In the genomic region with DNA sequence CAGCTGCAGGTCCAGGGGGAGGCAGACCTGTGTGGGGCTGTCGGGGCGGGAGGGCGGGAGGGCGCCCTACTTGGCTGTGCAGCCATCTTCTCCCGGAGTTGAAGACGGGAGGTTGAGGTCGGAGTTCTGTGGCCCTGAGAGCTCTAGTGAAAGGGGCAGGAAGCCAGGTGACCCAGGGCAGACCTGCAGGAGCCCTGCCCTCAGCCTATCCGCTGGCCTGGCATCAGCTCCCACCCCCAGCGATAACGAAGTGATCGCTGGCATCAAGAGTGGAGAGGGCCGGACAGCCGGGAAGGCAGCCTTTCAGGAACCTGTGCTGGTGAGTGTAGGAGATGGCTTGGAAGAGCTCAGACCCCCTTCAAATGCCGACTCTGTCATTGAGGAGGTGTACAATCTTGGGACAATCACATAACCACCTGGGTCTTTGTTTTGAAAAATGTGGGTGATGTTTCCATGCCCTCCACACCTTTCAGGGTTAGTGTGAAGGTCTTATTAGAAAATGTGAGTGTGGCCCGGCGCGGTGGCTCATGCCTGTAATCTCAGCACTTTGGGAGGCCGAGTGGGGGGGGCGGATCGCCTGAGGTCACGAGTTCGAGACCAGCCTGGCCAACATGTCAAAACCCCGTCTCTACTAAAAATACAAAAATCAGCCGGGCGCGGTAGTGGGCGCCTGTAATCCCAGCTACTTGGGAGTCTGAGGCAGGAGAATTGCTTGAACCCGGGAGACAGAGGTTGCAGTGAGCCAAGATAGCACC, we compare ENCODE assay signal across 17 cellular contexts. TPM values are rescaled to one million over a fixed set of nuclear protein-coding genes. Genes with fewer than 3 reads are reported as not detected.
A peak's percentile ranks its signal among the peaks of the same experiment; 100 is the strongest.
DNase-seq lines count a peak whose midpoint lies in the region; ATAC-seq, FAIRE-seq and TF ChIP-seq lines count a peak whose summit lies in the region.
"Had no signal": no experiment of that assay in that cellular context is flagged by ENCODE, and none has a peak within 500 bp of the region (broad histone marks: within the 10 kb centered on the region; RNA-seq: fewer than 3 reads in every experiment).

No MANE protein-coding gene starts in this region.

- peaks cover 0 to 24% (median 3%) of the 10 kb centered on the region in 11 experiments; a peak in 6 of 22 replicates for H4K20me1 ChIP-seq in BLaER1 treated with 17β-estradiol and CSF1 and Interleukin-3, amounts not matched to agents 10 nM and 100 nM
- H4K20me1 ChIP-seq in HepG2 (ENCODE audit: insufficient read depth, low read length), result no peaks in the 10 kb centered on the region; the same call in 1 of the 2 replicates

- no peak overlapping the region for H3K27ac ChIP-seq in BLaER1 treated with 17β-estradiol and CSF1 and Interleukin-3, amounts not matched to agents 10 nM and 100 nM
- H3K27ac ChIP-seq in HUES48 (ENCODE audit: low read depth, low read length) (no peak overlapping the region), ectodermal cell (ENCODE audit: insufficient read depth, low read depth, low read length, poor library complexity, severe bottlenecking) (no peak overlapping the region), HepG2 (ENCODE audit: extremely low read length, insufficient read depth, low read length) (no peak overlapping the region), colonic mucosa (no peak overlapping the region), tibial nerve (no peak overlapping the region)
- H3K27ac ChIP-seq: heart left ventricle had no signal

- no peaks in the 10 kb centered on the region for H3K9me3 ChIP-seq in BLaER1 treated with 17β-estradiol and CSF1 and Interleukin-3, amounts not matched to agents 10 nM and 100 nM (replicated peaks in 1 of 11)
- H3K9me3 ChIP-seq in HUES48 (ENCODE audit: control insufficient read depth, insufficient read depth, low read length) (no peaks in the 10 kb centered on the region), ectodermal cell (ENCODE audit: control insufficient read depth, low read length) (no peaks in the 10 kb centered on the region), HepG2 (ENCODE audit: low read length) (no peaks in the 10 kb centered on the region), colonic mucosa (no peaks in the 10 kb centered on the region), tibial nerve (no peaks in the 10 kb centered on the region)
- H3K9me3 ChIP-seq: heart left ventricle had no signal

- no peak for ATAC-seq in HepG2
- no peak for ATAC-seq in activated CD4-positive, alpha-beta T cell treated with anti-CD3 and anti-CD28 coated beads for 36 hours
- ATAC-seq: heart left ventricle had no signal

- 80 to 82% methylated on average over 28 of the region's 28 CpGs for WGBS in ectodermal cell, 2 experiments
- WGBS in HepG2 (ENCODE audit: low lambda C conversion rate), result 66% methylated on average over 28 of the region's 28 CpGs
- WGBS in tibial nerve, 2 donors, result 74 to 76% methylated on average over 28 of the region's 28 CpGs

- DNase-seq in HepG2 (ENCODE audit: low spot score) (no peak), anterior cingulate cortex (lab: John Stamatoyannopoulos, UW) (no peak), colonic mucosa (no peak), tibial nerve (ENCODE audit: low spot score in 2 of 2) (no peak)
- no peak for DNase-seq in activated CD4-positive, alpha-beta T cell treated with anti-CD3 and anti-CD28 coated beads for 36 hours
- DNase-seq: activated CD4-positive, alpha-beta T cell treated with anti-CD3 and anti-CD28 coated beads, Interleukin-2, amount 50 U/mL, for 1 hour; COR-L47; GDM1; substantia nigra had no signal

- FAIRE-seq in HepG2 (lab: Jason Lieb, UNC), result no peak
- FAIRE-seq: astrocyte, GM12878, RCC 7860 had no signal

- H3K4me1 Mint-ChIP-seq in activated CD4-positive, alpha-beta T cell treated with anti-CD3 and anti-CD28 coated beads for 36 hours, result no peaks in the 10 kb centered on the region

- no peak overlapping the region for H2AFZ ChIP-seq in HepG2 (ENCODE audit: low read length)

- H3K27ac Mint-ChIP-seq in activated CD4-positive, alpha-beta T cell treated with anti-CD3 and anti-CD28 coated beads for 36 hours, result no peak overlapping the region
- H3K27ac Mint-ChIP-seq: dendritic cell treated with granulocyte-macrophage colony-stimulating factor and Interleukin-4, amounts not matched to agents 40 ng/mL and 50 ng/mL, for 4 days had no signal

- H3K79me2 ChIP-seq in HepG2 (ENCODE audit: insufficient read depth, low read length), result no peaks in the 10 kb centered on the region

- BruUV-seq in HepG2 (replicated peaks; lab: Mats Ljungman, UMichigan), result no TSS peak

- peaks cover 42% of the 10 kb centered on the region for H3K27me3 Mint-ChIP-seq in activated CD4-positive, alpha-beta T cell treated with anti-CD3 and anti-CD28 coated beads for 36 hours

- TF ChIP-seq POLR2A in HepG2 (IDR thresholded peaks at IDR 0.05; ENCODE audit: insufficient read depth in 1 of 2, low read depth in 2 of 2, low read length in 2 of 2), result no peak
- TF ChIP-seq POLR2A in tibial nerve (IDR thresholded peaks at IDR 0.05), result no peak

- POLR2A ChIA-PET in HepG2 (lab: Yijun Ruan, JAX), result no interaction called here
- POLR2A ChIA-PET in activated CD4-positive, alpha-beta T cell treated with anti-CD3 and anti-CD28 coated beads for 36 hours (lab: Charles Lee), result no interaction called here

- peak overlapping the region in 10 of 11 experiments; percentile 92 to 99 (median 97); a peak in 18 of 22 replicates for H3K4me2 ChIP-seq in BLaER1 treated with 17β-estradiol and CSF1 and Interleukin-3, amounts not matched to agents 10 nM and 100 nM
- H3K4me2 ChIP-seq in HepG2 (ENCODE audit: low read depth, low read length), result no peak overlapping the region

- no peaks in the 10 kb centered on the region for H3K9me3 Mint-ChIP-seq in activated CD4-positive, alpha-beta T cell treated with anti-CD3 and anti-CD28 coated beads for 36 hours (ENCODE audit: low read depth)
- H3K9me3 Mint-ChIP-seq: dendritic cell treated with granulocyte-macrophage colony-stimulating factor and Interleukin-4, amounts not matched to agents 40 ng/mL and 50 ng/mL, for 4 days had no signal

- TF ChIP-seq EP300 in HepG2 (IDR thresholded peaks at IDR 0.05; ENCODE audit: low read depth in 2 of 2, low read length in 2 of 2) (no peak), HepG2 (CRISPR knock-in tag; IDR thresholded peaks at IDR 0.05; ENCODE audit: borderline replicate concordance) (no peak), tibial nerve (IDR thresholded peaks at IDR 0.05) (no peak)

- in situ Hi-C loops in HepG2 (cut with HindIII; ENCODE audit: extremely low pct_ligation_motif_present, low pct_unique_long_range_greater_than_20kb), result no loop called here

- CTCF ChIA-PET in HepG2 (lab: Yijun Ruan, JAX; ENCODE audit: low intra/inter-chr PET ratio, low total read pairs), result no interaction called here
- CTCF ChIA-PET in activated CD4-positive, alpha-beta T cell treated with anti-CD3 and anti-CD28 coated beads for 36 hours (lab: Charles Lee), result interaction anchor here (0.9 kb wide), 1 partner anchor 36 kb away, joined by 4 read pairs; no protein-coding TSS in a partner anchor

- peaks cover 23 to 64% (median 56%) of the 10 kb centered on the region in 10 experiments for H3K4me1 ChIP-seq in BLaER1 treated with 17β-estradiol and CSF1 and Interleukin-3, amounts not matched to agents 10 nM and 100 nM
- 0 out of 2 replicates have a peak, but pooled peaks cover 4% of the 10 kb centered on the region for H3K4me1 ChIP-seq in HUES48 (ENCODE audit: control insufficient read depth, insufficient read depth, low read length)
- H3K4me1 ChIP-seq in ectodermal cell (ENCODE audit: control insufficient read depth, insufficient read depth, low read length), result peaks cover 19% of the 10 kb centered on the region
- H3K4me1 ChIP-seq in HepG2 (ENCODE audit: insufficient read depth, low read length), result 0 out of 2 replicates have a peak, but pooled peaks cover 8% of the 10 kb centered on the region
- peaks cover 5% of the 10 kb centered on the region for H3K4me1 ChIP-seq in colonic mucosa
- peaks cover 0 to 14% (median 0%) of the 10 kb centered on the region in 4 donors for H3K4me1 ChIP-seq in tibial nerve

- TF ChIP-seq CTCF in HepG2 (CRISPR knock-in tag; IDR thresholded peaks at IDR 0.05), result no peak
- TF ChIP-seq CTCF in colonic mucosa (IDR thresholded peaks at IDR 0.05), result no peak
- TF ChIP-seq CTCF in tibial nerve (IDR thresholded peaks at IDR 0.05), result no peak

- no peaks in the 10 kb centered on the region for H3K36me3 Mint-ChIP-seq in activated CD4-positive, alpha-beta T cell treated with anti-CD3 and anti-CD28 coated beads for 36 hours (ENCODE audit: low read depth)

- TF ChIP-seq RAD21 in HepG2 (CRISPR knock-in tag; IDR thresholded peaks at IDR 0.05), result no peak

- no peak overlapping the region for H3K9ac ChIP-seq in BLaER1 treated with 17β-estradiol and CSF1 and Interleukin-3, amounts not matched to agents 10 nM and 100 nM
- H3K9ac ChIP-seq in HUES48 (ENCODE audit: low read depth, low read length), result no peak overlapping the region
- H3K9ac ChIP-seq in HepG2 (ENCODE audit: insufficient read depth, low read depth, low read length), result no peak overlapping the region
- no peak overlapping the region for H3K9ac ChIP-seq in colonic mucosa (ENCODE audit: low read depth in 2 of 2, low read length in 2 of 2)

- H3K27me3 ChIP-seq in BLaER1 treated with 17β-estradiol and CSF1 and Interleukin-3, amounts not matched to agents 10 nM and 100 nM, result peaks cover 37 to 60% (median 49%) of the 10 kb centered on the region in 11 experiments
- peaks cover 29% of the 10 kb centered on the region for H3K27me3 ChIP-seq in HUES48 (ENCODE audit: control insufficient read depth, insufficient read depth, low read length)
- peaks cover 40% of the 10 kb centered on the region for H3K27me3 ChIP-seq in ectodermal cell (ENCODE audit: control insufficient read depth, insufficient read depth, low read length, poor library complexity, severe bottlenecking)
- H3K27me3 ChIP-seq in HepG2 (ENCODE audit: control insufficient read depth in 1 of 2, insufficient read depth in 2 of 2, low read length in 2 of 2), result peaks cover 14 to 73% of the 10 kb centered on the region in 2 experiments
- peaks cover 30% of the 10 kb centered on the region for H3K27me3 ChIP-seq in colonic mucosa
- H3K27me3 ChIP-seq in tibial nerve, result peaks cover 0 to 40% of the 10 kb centered on the region in 2 donors

- H3K4me3 Mint-ChIP-seq in activated CD4-positive, alpha-beta T cell treated with anti-CD3 and anti-CD28 coated beads for 36 hours, result no peak overlapping the region
- H3K4me3 Mint-ChIP-seq: dendritic cell treated with granulocyte-macrophage colony-stimulating factor and Interleukin-4, amounts not matched to agents 40 ng/mL and 50 ng/mL, for 4 days had no signal

- peak overlapping the region in 2 of 10 experiments; percentile 62 to 71; a peak in 3 of 20 replicates for H3K4me3 ChIP-seq in BLaER1 treated with 17β-estradiol and CSF1 and Interleukin-3, amounts not matched to agents 10 nM and 100 nM
- H3K4me3 ChIP-seq in HUES48 (ENCODE audit: low read depth, low read length), result peak overlapping the region; percentile 74; the same call in 1 of the 2 replicates
- H3K4me3 ChIP-seq in ectodermal cell (ENCODE audit: insufficient read depth, low read depth, low read length), result peak overlapping the region; percentile 57
- H3K4me3 ChIP-seq in HepG2 (replicated peaks in 1 of 3; ENCODE audit: insufficient read depth in 1 of 3, low read depth in 2 of 3, low read length in 3 of 3), result no peak overlapping the region
- H3K4me3 ChIP-seq in colonic mucosa, result no peak overlapping the region
- peak overlapping the region in 1 of 4 donors; percentile 44 for H3K4me3 ChIP-seq in tibial nerve
- H3K4me3 ChIP-seq: GM12878 had no signal

- no peaks in the 10 kb centered on the region for H3K36me3 ChIP-seq in BLaER1 treated with 17β-estradiol and CSF1 and Interleukin-3, amounts not matched to agents 10 nM and 100 nM
- H3K36me3 ChIP-seq in HUES48 (ENCODE audit: control insufficient read depth, insufficient read depth, low read length) (no peaks in the 10 kb centered on the region), ectodermal cell (ENCODE audit: control insufficient read depth, insufficient read depth, low read length) (no peaks in the 10 kb centered on the region), HepG2 (replicated peaks in 1 of 2; ENCODE audit: control insufficient read depth in 1 of 2, insufficient read depth in 2 of 2, low read length in 2 of 2) (no peaks in the 10 kb centered on the region), colonic mucosa (no peaks in the 10 kb centered on the region), tibial nerve (no peaks in the 10 kb centered on the region)
- H3K36me3 ChIP-seq: heart left ventricle had no signal

- intact Hi-C loops in HepG2 (cut with micrococcal nuclease; ENCODE audit: unreplicated experiment) (no loop called here), colonic mucosa (cut with DNase I) (no loop called here)
- intact Hi-C loops in activated CD4-positive, alpha-beta T cell treated with anti-CD3 and anti-CD28 coated beads for 36 hours (cut with DNase I, micrococcal nuclease), result loop anchor here (5.0 kb wide), 1 partner anchor 41 kb away; no protein-coding TSS in a partner anchor

RNA-seq across cellular contexts. Expression of a gene that starts 1.3 kb away (rescaled TPM):
- 29.6 TPM for polyA plus RNA-seq in ectodermal cell (2013, experiment 1 of 4)
- polyA plus RNA-seq in ectodermal cell (2013, experiment 2 of 4), result 30.9 TPM
- polyA plus RNA-seq in ectodermal cell (2013, experiment 3 of 4), result 33.0 TPM
- 34.5 TPM for polyA plus RNA-seq in ectodermal cell (2013, experiment 4 of 4)
- total RNA-seq in HepG2 (2016; rRNA removed; fragmentation: Illumina TruSeq; extraction: Trizol), result 0.11 TPM in 1 of 2 replicates, not detected in the other
- not detected in 2 replicates for total RNA-seq in HepG2 (2016; cell fraction: cytosol; rRNA removed; fragmentation: Illumina TruSeq; extraction: Trizol; ENCODE audit: low read depth)
- total RNA-seq in HepG2 (2016; cell fraction: insoluble cytoplasmic fraction; rRNA removed; fragmentation: Illumina TruSeq; extraction: Trizol), result 0.09 TPM in 1 of 2 replicates, not detected in the other
- not detected in 2 replicates for total RNA-seq in HepG2 (2016; cell fraction: membrane; rRNA removed; fragmentation: Illumina TruSeq; extraction: Trizol)
- total RNA-seq in HepG2 (2016; cell fraction: nucleus; rRNA removed; fragmentation: Illumina TruSeq; extraction: Trizol), result not detected in 2 replicates
- 0.08 and 0.13 TPM in 2 replicates for polyA plus RNA-seq in HepG2 (2011; rRNA removed)
- 0.03 TPM in 2 replicates for polyA plus RNA-seq in HepG2 (2011; cell fraction: cytosol; rRNA removed)
- polyA plus RNA-seq in HepG2 (2011; cell fraction: nucleus; rRNA removed), result 0.45 and 0.88 TPM in 2 replicates
- not detected in 2 replicates for polyA plus RNA-seq in HepG2 (2012)
- polyA plus RNA-seq in HepG2 (2016; cell fraction: cytosol; fragmentation: Illumina TruSeq; extraction: Trizol; ENCODE audit: low read depth), result 0.16 TPM in 1 of 2 replicates, not detected in the other
- not detected in 2 replicates for polyA plus RNA-seq in HepG2 (2016; cell fraction: insoluble cytoplasmic fraction; fragmentation: Illumina TruSeq; extraction: Trizol; ENCODE audit: low read depth)
- polyA plus RNA-seq in HepG2 (2016; cell fraction: membrane; fragmentation: Illumina TruSeq; extraction: Trizol; ENCODE audit: low read depth), result not detected in 2 replicates
- polyA plus RNA-seq in HepG2 (2016; cell fraction: nucleus; fragmentation: Illumina TruSeq; extraction: Trizol; ENCODE audit: insufficient read depth, low read depth), result 0.41 and 0.48 TPM in 2 replicates
- polyA minus RNA-seq in HepG2 (2011; rRNA and poly(A)+ RNA removed; ENCODE audit: low replicate concordance), result 0.28 and 34.2 TPM in 2 replicates
- 0.79 TPM in 1 of 2 replicates, not detected in the other for polyA minus RNA-seq in HepG2 (2011; cell fraction: cytosol; rRNA and poly(A)+ RNA removed)
- 0.12 and 0.13 TPM in 2 replicates for polyA minus RNA-seq in HepG2 (2011; cell fraction: nucleus; rRNA and poly(A)+ RNA removed)
- total RNA-seq in activated CD4-positive, alpha-beta T cell treated with anti-CD3 and anti-CD28 coated beads for 36 hours, result 1 to 10 TPM; 1.2 to 1.9 TPM
- total RNA-seq in colonic mucosa, result 1 to 10 TPM; 1.6 to 2.6 TPM
- total RNA-seq in tibial nerve, result 10 to 100 TPM; 16.3 to 50.7 (median 23.3) TPM

Comparison
In these comparisons a context has a peak if more than half of its experiments do, and no peak if none do; other contexts are left out.
1. H3K4me3 ChIP-seq: peak in HUES48 (single experiment) and ectodermal cell (single experiment); none in HepG2 (0 of 3) and colonic mucosa (single experiment).
2. RNA of a gene that starts 1.3 kb away (total RNA-seq): 16.3 to 50.7 TPM in tibial nerve; 1.6 to 2.6 TPM in colonic mucosa, 1.2 to 1.9 TPM in activated CD4-positive, alpha-beta T cell treated with anti-CD3 and anti-CD28 coated beads for 36 hours and 0.09 to 0.11 TPM in HepG2; every median in the first group is over 4 times any median in the second.
3. intact Hi-C loops: an anchor here in activated CD4-positive, alpha-beta T cell treated with anti-CD3 and anti-CD28 coated beads for 36 hours (5.0 kb wide); none called in HepG2 and colonic mucosa.